In the genomic region with DNA sequence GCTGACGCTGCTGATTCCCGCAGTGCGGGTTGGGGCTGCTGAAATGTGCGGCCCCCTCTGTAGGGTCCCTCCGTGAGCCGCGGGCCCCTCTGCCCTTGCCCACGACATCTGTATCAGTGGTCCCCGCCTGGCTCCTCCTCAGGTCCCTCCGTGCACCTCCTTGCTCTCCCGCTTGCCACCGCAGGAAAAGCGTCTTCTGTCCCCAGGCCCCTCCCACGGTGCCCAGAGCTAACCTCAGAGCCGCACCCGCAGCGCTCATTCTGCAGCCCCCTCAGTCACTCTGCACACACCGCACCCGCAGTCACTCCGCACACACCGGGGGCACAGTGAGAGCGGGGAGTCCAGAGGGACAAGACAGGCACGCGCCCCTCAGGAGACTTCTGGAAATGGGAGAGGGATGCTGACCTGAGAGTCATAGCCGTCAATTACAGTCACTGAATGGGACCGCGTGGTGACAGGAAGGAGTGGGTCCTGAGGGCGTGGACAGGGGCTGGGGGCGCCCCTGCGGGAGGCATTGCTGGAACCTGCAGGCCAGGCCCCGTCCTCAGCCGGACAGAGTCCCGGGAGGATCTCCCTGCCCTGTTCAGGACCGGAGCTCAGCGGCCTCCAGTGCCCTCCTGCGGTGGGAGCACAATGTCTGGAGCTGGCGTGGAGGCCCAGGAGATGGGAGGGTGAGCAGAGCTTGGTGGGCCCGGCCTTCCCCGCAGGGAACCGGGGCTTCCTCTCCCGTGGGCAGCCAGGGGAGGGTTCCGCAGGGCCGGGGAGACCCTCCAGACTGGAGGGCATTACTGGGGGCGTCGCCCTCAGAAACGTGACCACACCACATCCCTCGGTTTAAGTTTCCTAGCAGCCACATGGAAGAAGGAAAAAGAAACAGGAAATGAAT, we compare ENCODE assay signal across 26 cellular contexts.
DNase-seq lines count a peak whose midpoint lies in the region; ATAC-seq and TF ChIP-seq lines count a peak whose summit lies in the region.
"Had no signal": no experiment of that assay in that cellular context is flagged by ENCODE, and none has a peak within 500 bp of the region (broad histone marks: within the 10 kb centered on the region; RNA-seq: fewer than 3 reads in every experiment).

No MANE protein-coding gene starts in this region.

- H3K27me3 ChIP-seq in neuronal stem cell (ENCODE audit: control insufficient read depth in 3 of 3, insufficient read depth in 3 of 3, low read depth in 1 of 3, low read length in 3 of 3): no peaks in the 10 kb centered on the region
- H3K27me3 ChIP-seq in ovary: no peaks in the 10 kb centered on the region
- H3K27me3 ChIP-seq: BLaER1 treated with 17β-estradiol and CSF1 and Interleukin-3, amounts not matched to agents 10 nM and 100 nM; SJCRH30 had no signal

- H3K36me3 ChIP-seq in neuronal stem cell (replicated peaks in 1 of 2; ENCODE audit: control insufficient read depth in 2 of 2, insufficient read depth in 2 of 2, low read length in 2 of 2) (peaks cover 26 to 69% of the 10 kb centered on the region in 2 donors), ovary (no peaks in the 10 kb centered on the region)

- TF ChIP-seq CTCF in Calu3 (IDR thresholded peaks at IDR 0.05; ENCODE audit: unreplicated experiment) (no peak), WTC11 (IDR thresholded peaks at IDR 0.05) (no peak), glutamatergic neuron (IDR thresholded peaks at IDR 0.05; ENCODE audit: partially characterized antibody, unreplicated experiment) (no peak), ovary (IDR thresholded peaks at IDR 0.05) (no peak)

- H3K27ac Mint-ChIP-seq in Calu3 (ENCODE audit: unreplicated experiment) (peak overlapping the region; percentile 42), WTC11 (no peak overlapping the region), glutamatergic neuron (ENCODE audit: unreplicated experiment) (peak overlapping the region; percentile 52)
- H3K27ac Mint-ChIP-seq: CD4-positive, alpha-beta T cell had no signal

- no peak overlapping the region for H3K4me3 ChIP-seq in neuronal stem cell (ENCODE audit: low read length in 2 of 2)
- no peak overlapping the region for H3K4me3 ChIP-seq in ovary
- H3K4me3 ChIP-seq: BLaER1 treated with 17β-estradiol and CSF1 and Interleukin-3, amounts not matched to agents 10 nM and 100 nM; PC-9; SJCRH30 had no signal

- no peak overlapping the region for H3K27ac ChIP-seq in neuronal stem cell (replicated peaks; ENCODE audit: low read length)
- no peak overlapping the region for H3K27ac ChIP-seq in ovary
- H3K27ac ChIP-seq: BLaER1 treated with 17β-estradiol and CSF1 and Interleukin-3, amounts not matched to agents 10 nM and 100 nM; HL-60; PC-9; SJCRH30 had no signal

- H3K9me3 Mint-ChIP-seq in Calu3 (ENCODE audit: low read depth, unreplicated experiment) (no peaks in the 10 kb centered on the region), WTC11 (peaks cover 6% of the 10 kb centered on the region), glutamatergic neuron (ENCODE audit: unreplicated experiment) (peaks cover 26% of the 10 kb centered on the region)
- H3K9me3 Mint-ChIP-seq: CD4-positive, alpha-beta T cell had no signal

- intact Hi-C loops in Calu3 (cut with micrococcal nuclease; ENCODE audit: unreplicated experiment) (loop anchor here (5.0 kb wide), 2 partner anchors 62 to 152 kb away; no protein-coding TSS in a partner anchor), ovary (cut with DNase I) (loop anchor here (5.0 to 10.0 kb wide), 5 partner anchors 162 to 1245 kb away; a partner anchor contains a TSS)

- H3K4me1 ChIP-seq in neuronal stem cell (ENCODE audit: control insufficient read depth in 2 of 2, insufficient read depth in 1 of 2, low read depth in 1 of 2, low read length in 2 of 2) (peaks cover 0 to 3% of the 10 kb centered on the region in 2 donors), ovary (ENCODE audit: insufficient read depth) (peaks cover 7% of the 10 kb centered on the region)

- H3K4me1 Mint-ChIP-seq in Calu3 (ENCODE audit: low read depth, unreplicated experiment) (peaks cover 22% of the 10 kb centered on the region), WTC11 (peaks cover 45% of the 10 kb centered on the region), glutamatergic neuron (ENCODE audit: low read depth, unreplicated experiment) (peaks cover 18% of the 10 kb centered on the region)

- H4K91ac ChIP-seq in neuronal stem cell (ENCODE audit: low read depth, low read length, poor library complexity): no peak overlapping the region

- H3K9ac ChIP-seq in neuronal stem cell (ENCODE audit: low read depth, low read length, poor library complexity): no peak overlapping the region
- H3K9ac ChIP-seq: BLaER1 treated with 17β-estradiol and CSF1 and Interleukin-3, amounts not matched to agents 10 nM and 100 nM had no signal

- H3K9me3 ChIP-seq in neuronal stem cell (replicated peaks in 1 of 2; ENCODE audit: control insufficient read depth in 2 of 2, insufficient read depth in 1 of 2, low read depth in 1 of 2, low read length in 2 of 2) (peaks cover 0 to 3% of the 10 kb centered on the region in 2 donors), ovary (no peaks in the 10 kb centered on the region)
- H3K9me3 ChIP-seq: SJCRH30 had no signal

- H3K4ac ChIP-seq in neuronal stem cell (ENCODE audit: low read length): no peak overlapping the region

- H2BK12ac ChIP-seq in neuronal stem cell (ENCODE audit: low read length): no peak overlapping the region

- peak overlapping the region; percentile 75 for H3K18ac ChIP-seq in neuronal stem cell (ENCODE audit: low read length)

- H2BK120ac ChIP-seq in neuronal stem cell (ENCODE audit: low read depth, low read length): no peak overlapping the region

- no peak overlapping the region for H2BK5ac ChIP-seq in neuronal stem cell (ENCODE audit: low read length)

- TF ChIP-seq POLR2A in ovary (IDR thresholded peaks at IDR 0.05): no peak

- H3K4me2 ChIP-seq in neuronal stem cell (ENCODE audit: insufficient read depth, low read length, poor library complexity, severe bottlenecking): no peak overlapping the region
- H3K4me2 ChIP-seq: BLaER1 treated with 17β-estradiol and CSF1 and Interleukin-3, amounts not matched to agents 10 nM and 100 nM; PC-9 had no signal

- H4K8ac ChIP-seq in neuronal stem cell (ENCODE audit: low read depth, low read length): no peak overlapping the region

- POLR2A ChIA-PET in WTC11 (lab: Charles Lee): no interaction called here

- no peak for DNase-seq in Calu3
- no peak for DNase-seq in WTC11 (ENCODE audit: low spot score)
- no peak for DNase-seq in glutamatergic neuron
- no peak for DNase-seq in neuronal stem cell (ENCODE audit: low spot score)
- DNase-seq in AG08396 (ENCODE audit: low spot score): no peak
- no peak for DNase-seq in ovary
- DNase-seq: AML-193; CD4-positive, alpha-beta T cell; DMS79; EL; GDM1; MV-4-11; NCI-H1105; NCI-H1436 treated with DMSO at 0.1 percent for 48 hours; NCI-H187 treated with DMSO at 0.1 percent for 48 hours; NCI-H2171 treated with DMSO at 0.1 percent for 48 hours; NCI-H345; NCI-H748 treated with DMSO at 0.1 percent for 48 hours; NK-92 treated with Interleukin-12 subunit alpha and Interleukin-12 subunit beta, amount 100 ng/mL, for 24 hours; PC-9; SJCRH30 had no signal

- no peak for TF ChIP-seq EP300 in ovary (IDR thresholded peaks at IDR 0.05)

- H3K4me3 Mint-ChIP-seq in Calu3 (ENCODE audit: low read depth, unreplicated experiment) (no peak overlapping the region), WTC11 (no peak overlapping the region), glutamatergic neuron (ENCODE audit: unreplicated experiment) (no peak overlapping the region)
- H3K4me3 Mint-ChIP-seq: CD4-positive, alpha-beta T cell had no signal

- WGBS in neuronal stem cell (ENCODE audit: extremely low coverage in 2 of 2, insufficient read length in 2 of 2, insufficient replicate concordance in 1 of 2), 2 donors: no CpG with 5 or more reads among the region's 47 CpGs
- 95 to 96% (median 95%) methylated on average over 47 of the region's 47 CpGs for WGBS in ovary, 3 donors

- no TSS peak for BruUV-seq in Calu3 (replicated peaks; lab: Mats Ljungman, UMichigan)

- H2AFZ ChIP-seq in neuronal stem cell (ENCODE audit: low read length): no peak overlapping the region
- H2AFZ ChIP-seq: PC-9 had no signal

- H3K79me1 ChIP-seq in neuronal stem cell (ENCODE audit: low read depth, low read length): no peaks in the 10 kb centered on the region

- ATAC-seq in WTC11 (no peak), HG03342 (IDR thresholded peaks at IDR 0.05; ENCODE audit: unreplicated experiment) (no peak)
- ATAC-seq: Right ventricle myocardium inferior, SK-N-SH treated with all-trans-retinoic acid at 6 μM for 48 hours had no signal

- no peak overlapping the region for H2BK15ac ChIP-seq in neuronal stem cell (ENCODE audit: low read length)

- H3K14ac ChIP-seq in neuronal stem cell (ENCODE audit: low read length): peak overlapping the region; percentile 86

- no peak overlapping the region for H2AK5ac ChIP-seq in neuronal stem cell (ENCODE audit: low read depth, low read length)

- no peaks in the 10 kb centered on the region for H3K27me3 Mint-ChIP-seq in Calu3 (ENCODE audit: unreplicated experiment)
- H3K27me3 Mint-ChIP-seq in WTC11 (ENCODE audit: low read depth): no peaks in the 10 kb centered on the region
- peaks cover 27% of the 10 kb centered on the region for H3K27me3 Mint-ChIP-seq in glutamatergic neuron (ENCODE audit: unreplicated experiment)
- H3K27me3 Mint-ChIP-seq: CD4-positive, alpha-beta T cell had no signal

- CTCF ChIA-PET in Calu3 (lab: Charles Lee) (no interaction called here), WTC11 (lab: Charles Lee) (no interaction called here)

- H3K36me3 Mint-ChIP-seq in Calu3 (ENCODE audit: insufficient read depth, unreplicated experiment) (peaks cover 47% of the 10 kb centered on the region), WTC11 (peaks cover 68% of the 10 kb centered on the region), glutamatergic neuron (ENCODE audit: unreplicated experiment) (peaks cover 10% of the 10 kb centered on the region)

- peak overlapping the region; percentile 57 for H3K23ac ChIP-seq in neuronal stem cell (ENCODE audit: low read depth, low read length, poor library complexity)

TF ChIP-seq in WTC11, 78 proteins besides CTCF, POLR2A, EP300 and RAD21 (continues in another document):
- TF ChIP-seq, protein P1, sequence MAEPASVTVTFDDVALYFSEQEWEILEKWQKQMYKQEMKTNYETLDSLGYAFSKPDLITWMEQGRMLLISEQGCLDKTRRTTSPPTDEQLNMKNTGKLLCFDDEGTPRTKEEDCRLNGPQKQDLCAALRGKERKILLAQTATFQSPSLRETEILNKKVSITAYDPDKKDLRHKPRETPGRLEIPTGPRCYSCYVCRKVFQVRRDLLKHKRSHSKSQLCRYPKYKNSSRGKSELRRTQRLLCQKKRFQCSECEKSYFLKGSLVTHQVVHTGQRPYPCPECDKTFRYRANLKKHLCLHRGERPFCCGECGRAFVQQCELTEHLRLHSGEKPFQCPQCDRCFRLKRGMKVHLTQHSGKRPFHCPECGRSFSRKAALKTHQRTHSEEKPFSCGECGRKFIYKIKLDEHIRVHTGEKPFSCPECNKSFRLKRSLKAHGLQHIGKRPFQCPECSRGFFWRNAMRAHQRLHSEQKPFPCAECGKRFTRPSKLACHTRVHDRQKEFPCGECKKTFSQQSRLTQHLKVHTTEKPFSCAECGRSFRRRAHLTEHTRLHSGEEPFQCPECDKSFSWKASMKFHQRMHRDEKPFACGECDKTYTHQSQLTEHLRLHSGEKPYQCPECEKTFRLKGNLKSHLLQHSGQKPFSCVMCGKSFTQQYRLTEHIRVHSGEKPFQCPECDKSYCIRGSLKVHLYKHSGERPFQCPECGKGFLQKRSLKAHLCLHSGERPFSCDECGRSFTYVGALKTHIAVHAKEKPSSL (CRISPR knock-in tag; conservative IDR thresholded peaks at IDR 0.05): no peak
